8 cellular contexts compared by ENCODE assay signal in the genomic region with DNA sequence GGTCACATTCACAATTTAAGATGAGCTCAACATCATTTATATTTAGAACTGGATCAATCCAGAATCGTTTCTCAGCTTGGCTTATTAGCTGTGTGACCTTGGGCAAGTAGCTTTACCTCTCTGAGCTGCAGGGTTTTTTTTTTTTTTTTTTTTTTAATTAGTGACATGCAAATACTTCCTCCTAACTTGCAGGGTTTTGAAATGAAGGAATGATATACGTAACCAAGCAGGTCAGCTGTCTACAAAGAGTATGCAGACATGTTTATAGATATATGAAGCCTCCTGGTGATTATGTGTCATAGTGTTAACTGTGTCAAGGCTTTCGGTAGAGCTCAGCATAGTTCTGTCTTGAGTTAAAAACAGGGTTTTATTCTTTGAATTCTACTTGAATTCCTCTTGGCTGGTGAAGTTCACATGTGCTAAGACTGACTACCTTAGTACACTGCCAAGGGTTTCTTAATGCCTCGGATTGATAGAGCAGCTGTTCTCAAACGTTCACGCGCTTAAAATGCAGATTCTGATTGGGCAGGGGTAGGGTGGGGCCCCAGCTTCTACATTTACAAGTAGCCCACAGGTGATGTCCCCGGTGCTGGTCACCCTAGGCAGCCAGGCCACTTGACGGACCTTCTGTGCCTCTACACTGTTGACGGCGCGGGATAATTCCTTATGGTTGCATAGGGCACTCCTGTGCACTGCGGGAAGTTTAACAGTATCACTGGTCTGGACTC. TPM values are rescaled to one million over a fixed set of nuclear protein-coding genes. Genes with fewer than 3 reads are reported as not detected.
DNase-seq lines count a peak whose midpoint lies in the region; ATAC-seq and TF ChIP-seq lines count a peak whose summit lies in the region.

No MANE protein-coding gene starts in this region.

- H3K79me2 ChIP-seq in hepatocyte = peaks cover 10% of the 10 kb centered on the region

- no peaks in the 10 kb centered on the region for H3K27me3 ChIP-seq in hepatocyte

- TF ChIP-seq CTCF in hepatocyte (IDR thresholded peaks at IDR 0.05; ENCODE audit: poor library complexity) = no peak

- intact Hi-C loops in activated T-helper 2 cell treated with anti-CD3 and anti-CD28 coated beads, Interferon-gamma antibody, Interleukin-2, Interleukin-4, amounts not matched to agents 10 μg/mL and 5 μg/mL and 100 μg/mL, durations not matched to agents 14 hours and 24 hours and 36 hours (cut with micrococcal nuclease) = loop anchor here (2.0 kb wide), 1 partner anchor 62 kb away; no protein-coding TSS in a partner anchor

- H3K27ac Mint-ChIP-seq in activated T-helper 2 cell treated with anti-CD3 and anti-CD28 coated beads, Interferon-gamma antibody, Interleukin-2, Interleukin-4, amounts not matched to agents 10 μg/mL and 5 μg/mL and 100 μg/mL, durations not matched to agents 14 hours and 24 hours and 36 hours = peak overlapping the region; percentile 77

- H3K4me1 ChIP-seq in hepatocyte (ENCODE audit: insufficient read depth) = no peaks in the 10 kb centered on the region

- H2AFZ ChIP-seq in hepatocyte = peak overlapping the region; percentile 76

- WGBS in hepatocyte (ENCODE audit: low lambda C conversion rate, missing lambda C conversion rate) = 61% methylated on average over 13 of the region's 13 CpGs

- no peaks in the 10 kb centered on the region for H3K9me3 ChIP-seq in hepatocyte (ENCODE audit: low read depth)

- peak overlapping the region; percentile 77 for H3K4me2 ChIP-seq in hepatocyte

- no peaks in the 10 kb centered on the region for H3K9me3 Mint-ChIP-seq in activated T-helper 2 cell treated with anti-CD3 and anti-CD28 coated beads, Interferon-gamma antibody, Interleukin-2, Interleukin-4, amounts not matched to agents 10 μg/mL and 5 μg/mL and 100 μg/mL, durations not matched to agents 14 hours and 24 hours and 36 hours

- peaks cover 13% of the 10 kb centered on the region for H3K4me1 Mint-ChIP-seq in activated T-helper 2 cell treated with anti-CD3 and anti-CD28 coated beads, Interferon-gamma antibody, Interleukin-2, Interleukin-4, amounts not matched to agents 10 μg/mL and 5 μg/mL and 100 μg/mL, durations not matched to agents 14 hours and 24 hours and 36 hours (ENCODE audit: low read depth)

- peak overlapping the region; percentile 97 for H3K27ac ChIP-seq in hepatocyte
- H3K27ac ChIP-seq in skin epidermis = peak overlapping the region in 14 of 21 experiments; percentile 78 to 94 (median 86)

- no peaks in the 10 kb centered on the region for H3K36me3 ChIP-seq in hepatocyte (replicated peaks; ENCODE audit: insufficient read depth, low read depth)

- H3K36me3 Mint-ChIP-seq in activated T-helper 2 cell treated with anti-CD3 and anti-CD28 coated beads, Interferon-gamma antibody, Interleukin-2, Interleukin-4, amounts not matched to agents 10 μg/mL and 5 μg/mL and 100 μg/mL, durations not matched to agents 14 hours and 24 hours and 36 hours (ENCODE audit: low read depth) = peaks cover 5% of the 10 kb centered on the region

- H3K4me3 ChIP-seq in hepatocyte = peak overlapping the region; percentile 27
- H3K4me3 ChIP-seq in skin epidermis = peak overlapping the region; percentile 53 to 91 (median 65)

- H3K27me3 Mint-ChIP-seq in activated T-helper 2 cell treated with anti-CD3 and anti-CD28 coated beads, Interferon-gamma antibody, Interleukin-2, Interleukin-4, amounts not matched to agents 10 μg/mL and 5 μg/mL and 100 μg/mL, durations not matched to agents 14 hours and 24 hours and 36 hours (ENCODE audit: low read depth) = no peaks in the 10 kb centered on the region

- no peaks in the 10 kb centered on the region for H4K20me1 ChIP-seq in hepatocyte (ENCODE audit: insufficient read depth, poor library complexity, severe bottlenecking)

- DNase-seq in D341Med (ENCODE audit: low spot score) (peak; percentile 26), hepatocyte (ENCODE audit: low spot score) (no peak), epidermal melanocyte (ENCODE audit: insufficient read length, low spot score) (no peak), cortex of kidney (lab: John Stamatoyannopoulos, UW) (no peak)
- DNase-seq in activated T-helper 2 cell treated with anti-CD3 and anti-CD28 coated beads, Interferon-gamma antibody, Interleukin-2, Interleukin-4, amounts not matched to agents 10 μg/mL and 5 μg/mL and 100 μg/mL, durations not matched to agents 14 hours and 24 hours and 36 hours (ENCODE audit: low spot score) = no peak

- ATAC-seq in GM19455 (IDR thresholded peaks at IDR 0.05; ENCODE audit: unreplicated experiment) (peak; percentile 11), HG03457 (IDR thresholded peaks at IDR 0.05; ENCODE audit: unreplicated experiment) (peak; percentile 8)

- H3K9me2 ChIP-seq in hepatocyte (replicated peaks; ENCODE audit: insufficient read depth) = no peaks in the 10 kb centered on the region

- peak overlapping the region; percentile 79 for H3K4me3 Mint-ChIP-seq in activated T-helper 2 cell treated with anti-CD3 and anti-CD28 coated beads, Interferon-gamma antibody, Interleukin-2, Interleukin-4, amounts not matched to agents 10 μg/mL and 5 μg/mL and 100 μg/mL, durations not matched to agents 14 hours and 24 hours and 36 hours (ENCODE audit: low read depth)

RNA-seq across cellular contexts. Expression of a gene that starts 0.6 kb away (rescaled TPM):
- total RNA-seq in activated T-helper 2 cell treated with anti-CD3 and anti-CD28 coated beads, Interferon-gamma antibody, Interleukin-2, Interleukin-4, amounts not matched to agents 10 μg/mL and 5 μg/mL and 100 μg/mL, durations not matched to agents 14 hours and 24 hours and 36 hours = 0.90 and 1.0 TPM in 2 replicates
- total RNA-seq in hepatocyte = 6.5 and 7.0 TPM in 2 replicates
- 3.7 and 4.4 TPM in 2 replicates for polyA plus RNA-seq in hepatocyte

RNA-seq across cellular contexts. Expression of a gene that starts 1.1 kb away (rescaled TPM):
- total RNA-seq in activated T-helper 2 cell treated with anti-CD3 and anti-CD28 coated beads, Interferon-gamma antibody, Interleukin-2, Interleukin-4, amounts not matched to agents 10 μg/mL and 5 μg/mL and 100 μg/mL, durations not matched to agents 14 hours and 24 hours and 36 hours = 16.3 and 16.7 TPM in 2 replicates
- total RNA-seq in hepatocyte = 22.6 and 23.2 TPM in 2 replicates
- 18.1 and 32.8 TPM in 2 replicates for polyA plus RNA-seq in hepatocyte
